1 cellular context compared by ENCODE assay signal in the genomic region with DNA sequence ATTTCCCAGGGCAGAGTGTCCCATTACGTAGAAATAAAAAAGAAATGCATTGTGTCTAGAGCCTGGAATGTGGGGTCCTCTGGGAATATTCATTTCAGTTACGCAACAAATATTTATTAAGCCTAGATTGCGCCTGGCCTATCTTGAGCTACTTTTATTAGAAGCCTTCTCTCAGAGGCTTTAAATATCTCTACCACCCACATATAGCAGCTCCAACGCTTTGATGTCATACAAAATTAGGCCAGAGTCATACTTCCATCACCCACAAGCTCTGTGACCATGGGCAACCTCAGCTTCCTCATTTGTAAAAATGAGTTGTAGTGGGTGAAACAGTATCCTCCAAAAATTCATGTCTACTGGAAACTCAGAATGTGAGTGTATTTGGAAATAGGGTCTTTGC.
TF ChIP-seq lines count a peak whose summit lies in the region.

No MANE protein-coding gene starts in this region.

TF ChIP-seq in SK-N-SH treated with all-trans-retinoic acid at 6 μM for 48 hours, 23 proteins besides CTCF, POLR2A, EP300 and RAD21 (continued from another document):
- TF ChIP-seq TOX (CRISPR knock-in tag; IDR thresholded peaks at IDR 0.05; ENCODE audit: borderline replicate concordance): no peak
- no peak for TF ChIP-seq CSDC2 (CRISPR knock-in tag; IDR thresholded peaks at IDR 0.05)
- no peak for TF ChIP-seq ISL1 (CRISPR knock-in tag; IDR thresholded peaks at IDR 0.05)
- no peak for TF ChIP-seq ZC3H10 (CRISPR knock-in tag; IDR thresholded peaks at IDR 0.05)
- no peak for TF ChIP-seq ZFP30 (CRISPR knock-in tag; IDR thresholded peaks at IDR 0.05)
- TF ChIP-seq CSRNP3 (CRISPR knock-in tag; IDR thresholded peaks at IDR 0.05): no peak
